Comparison of ENCODE assay signal across 2 cellular contexts in the genomic region with DNA sequence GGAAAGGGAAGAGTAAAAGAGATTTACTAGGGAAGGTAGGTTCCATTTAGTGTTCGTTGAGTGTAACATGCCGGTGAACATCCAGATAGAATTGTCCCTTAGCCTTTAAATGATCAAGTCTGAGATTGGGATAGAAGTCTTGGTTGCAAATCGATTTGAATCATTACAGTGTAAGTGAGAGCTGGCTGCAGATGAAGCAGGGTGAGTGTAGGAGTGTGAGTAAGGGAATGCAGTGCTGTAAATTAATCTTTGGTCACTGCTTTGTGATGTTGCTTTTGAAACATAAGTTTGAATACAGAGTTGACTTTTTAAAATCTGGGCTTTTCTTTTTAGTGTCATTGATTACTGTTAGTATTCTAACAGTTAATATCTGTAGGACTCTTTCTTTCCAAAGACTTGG.
TF ChIP-seq lines count a peak whose summit lies in the region.

No MANE protein-coding gene starts in this region.

TF ChIP-seq in HEK293, 187 proteins besides CTCF, POLR2A, EP300 and RAD21 (continued from another document):
- TF ChIP-seq, protein P1, sequence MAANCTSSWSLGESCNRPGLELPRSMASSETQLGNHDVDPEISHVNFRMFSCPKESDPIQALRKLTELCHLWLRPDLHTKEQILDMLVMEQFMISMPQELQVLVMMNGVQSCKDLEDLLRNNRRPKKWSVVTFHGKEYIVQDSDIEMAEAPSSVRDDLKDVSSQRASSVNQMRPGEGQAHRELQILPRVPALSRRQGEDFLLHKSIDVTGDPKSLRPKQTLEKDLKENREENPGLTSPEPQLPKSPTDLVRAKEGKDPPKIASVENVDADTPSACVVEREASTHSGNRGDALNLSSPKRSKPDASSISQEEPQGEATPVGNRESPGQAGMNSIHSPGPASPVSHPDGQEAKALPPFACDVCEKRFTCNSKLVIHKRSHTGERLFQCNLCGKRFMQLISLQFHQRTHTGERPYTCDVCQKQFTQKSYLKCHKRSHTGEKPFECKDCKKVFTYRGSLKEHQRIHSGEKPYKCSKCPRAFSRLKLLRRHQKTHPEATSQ (tag by site-specific recombination; IDR thresholded peaks at IDR 0.05): no peak

TF ChIP-seq in liver, 16 proteins besides CTCF, POLR2A, EP300 and RAD21 (continued from another document):
- no peak for TF ChIP-seq YY1 (IDR thresholded peaks at IDR 0.05)
- TF ChIP-seq, protein P2, sequence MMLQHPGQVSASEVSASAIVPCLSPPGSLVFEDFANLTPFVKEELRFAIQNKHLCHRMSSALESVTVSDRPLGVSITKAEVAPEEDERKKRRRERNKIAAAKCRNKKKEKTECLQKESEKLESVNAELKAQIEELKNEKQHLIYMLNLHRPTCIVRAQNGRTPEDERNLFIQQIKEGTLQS (IDR thresholded peaks at IDR 0.05): no peak
- no peak for TF ChIP-seq TAF1 (conservative IDR thresholded peaks at IDR 0.05)
- TF ChIP-seq, protein P3, sequence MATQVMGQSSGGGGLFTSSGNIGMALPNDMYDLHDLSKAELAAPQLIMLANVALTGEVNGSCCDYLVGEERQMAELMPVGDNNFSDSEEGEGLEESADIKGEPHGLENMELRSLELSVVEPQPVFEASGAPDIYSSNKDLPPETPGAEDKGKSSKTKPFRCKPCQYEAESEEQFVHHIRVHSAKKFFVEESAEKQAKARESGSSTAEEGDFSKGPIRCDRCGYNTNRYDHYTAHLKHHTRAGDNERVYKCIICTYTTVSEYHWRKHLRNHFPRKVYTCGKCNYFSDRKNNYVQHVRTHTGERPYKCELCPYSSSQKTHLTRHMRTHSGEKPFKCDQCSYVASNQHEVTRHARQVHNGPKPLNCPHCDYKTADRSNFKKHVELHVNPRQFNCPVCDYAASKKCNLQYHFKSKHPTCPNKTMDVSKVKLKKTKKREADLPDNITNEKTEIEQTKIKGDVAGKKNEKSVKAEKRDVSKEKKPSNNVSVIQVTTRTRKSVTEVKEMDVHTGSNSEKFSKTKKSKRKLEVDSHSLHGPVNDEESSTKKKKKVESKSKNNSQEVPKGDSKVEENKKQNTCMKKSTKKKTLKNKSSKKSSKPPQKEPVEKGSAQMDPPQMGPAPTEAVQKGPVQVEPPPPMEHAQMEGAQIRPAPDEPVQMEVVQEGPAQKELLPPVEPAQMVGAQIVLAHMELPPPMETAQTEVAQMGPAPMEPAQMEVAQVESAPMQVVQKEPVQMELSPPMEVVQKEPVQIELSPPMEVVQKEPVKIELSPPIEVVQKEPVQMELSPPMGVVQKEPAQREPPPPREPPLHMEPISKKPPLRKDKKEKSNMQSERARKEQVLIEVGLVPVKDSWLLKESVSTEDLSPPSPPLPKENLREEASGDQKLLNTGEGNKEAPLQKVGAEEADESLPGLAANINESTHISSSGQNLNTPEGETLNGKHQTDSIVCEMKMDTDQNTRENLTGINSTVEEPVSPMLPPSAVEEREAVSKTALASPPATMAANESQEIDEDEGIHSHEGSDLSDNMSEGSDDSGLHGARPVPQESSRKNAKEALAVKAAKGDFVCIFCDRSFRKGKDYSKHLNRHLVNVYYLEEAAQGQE (IDR thresholded peaks at IDR 0.05): no peak
